33 cellular contexts compared by ENCODE assay signal in genomic region chr9:98657897-98658296, GRCh38. TPM values are rescaled to one million over a fixed set of nuclear protein-coding genes. Genes with fewer than 3 reads are reported as not detected.
DNase-seq lines count a peak whose midpoint lies in the region; ATAC-seq and TF ChIP-seq lines count a peak whose summit lies in the region.
"Had no signal": no experiment of that assay in that cellular context is flagged by ENCODE, and none has a peak within 500 bp of the region (broad histone marks: within the 10 kb centered on the region; RNA-seq: fewer than 3 reads in every experiment).

No MANE protein-coding gene starts in this region.

- no peak overlapping the region for H3K4me3 ChIP-seq in ACC112 (ENCODE audit: low read depth, low read length)
- H3K4me3 ChIP-seq in MG63, result no peak overlapping the region
- no peak overlapping the region for H3K4me3 ChIP-seq in fibroblast of mammary gland (ENCODE audit: control insufficient read depth, low read depth, low read length)
- H3K4me3 ChIP-seq: BLaER1 treated with 17β-estradiol and CSF1 and Interleukin-3, amounts not matched to agents 10 nM and 100 nM; heart right ventricle; right lobe of liver; spleen; thoracic aorta; uterus had no signal

- no peak for TF ChIP-seq CTCF in fibroblast of mammary gland (conservative IDR thresholded peaks at IDR 0.05; ENCODE audit: control insufficient read depth, insufficient read depth, low read depth, low read length)

- no peaks in the 10 kb centered on the region for H3K36me3 ChIP-seq in ACC112 (ENCODE audit: insufficient read depth, low read length)
- no peaks in the 10 kb centered on the region for H3K36me3 ChIP-seq in MG63
- H3K36me3 ChIP-seq: BLaER1 treated with 17β-estradiol and CSF1 and Interleukin-3, amounts not matched to agents 10 nM and 100 nM; brain microvascular endothelial cell; heart right ventricle; right lobe of liver; spleen; thoracic aorta; uterus had no signal

- no peaks in the 10 kb centered on the region for H3K9me3 ChIP-seq in MG63
- H3K9me3 ChIP-seq: BLaER1 treated with 17β-estradiol and CSF1 and Interleukin-3, amounts not matched to agents 10 nM and 100 nM; heart right ventricle; right lobe of liver; spleen; thoracic aorta; uterus had no signal

- peaks cover 10% of the 10 kb centered on the region for H3K4me1 ChIP-seq in ACC112 (ENCODE audit: control insufficient read depth, insufficient read depth, low read length, unreplicated experiment)
- H3K4me1 ChIP-seq: heart right ventricle, right lobe of liver, spleen, uterus had no signal

- DNase-seq in EL (peak; percentile 66), MG63 (peak; percentile 58), fibroblast of mammary gland (ENCODE audit: low read depth) (peak; percentile 61), NCI-H446 treated with DMSO at 0.1 percent for 48 hours (lab: John Stamatoyannopoulos, UW) (no peak)
- no peak for DNase-seq in stimulated activated CD4-positive, alpha-beta T cell treated with anti-CD3 and anti-CD28 coated beads, Interleukin-4, amount 100 ng/mL, for 24 hours
- DNase-seq: activated CD4-positive, alpha-beta T cell treated with anti-CD3 and anti-CD28 coated beads, Interleukin-2, amount 50 U/mL, for 48 hours; activated naive CD4-positive, alpha-beta T cell treated with Interleukin-2 at 50 U/mL for 16 hours; activated T-cell treated with anti-CD3 and anti-CD28 coated beads, Interleukin-2, amount 50 U/mL, for 72 hours; amniotic stem cell; brain microvascular endothelial cell; DMS153; GDM1; heart right ventricle; Kasumi-1; kidney; NCI-H146; NCI-H2107; NCI-H748 treated with DMSO at 0.1 percent for 48 hours; right lobe of liver; spleen; stimulated activated CD4-positive, alpha-beta T cell treated with anti-CD3 and anti-CD28 coated beads, Interleukin-2, amount 100 ng/mL, for 24 hours; stimulated activated CD8-positive, alpha-beta memory T cell treated with anti-CD3 and anti-CD28 coated beads, Interleukin-4, amount 100 ng/mL, for 48 hours; T-helper 17 cell; uterus had no signal

- H3K79me2 ChIP-seq in ACC112 (ENCODE audit: control insufficient read depth, insufficient read depth, low read length, unreplicated experiment), result no peaks in the 10 kb centered on the region

- ATAC-seq in HG03432 (IDR thresholded peaks at IDR 0.05; ENCODE audit: unreplicated experiment) (no peak), HG03025 (IDR thresholded peaks at IDR 0.05; ENCODE audit: low FRiP score, unreplicated experiment) (no peak)
- ATAC-seq: activated T-cell treated with anti-CD3 and anti-CD28 coated beads, Interleukin-2, amount 50 U/mL, for 72 hours; heart right ventricle; HepG2; right lobe of liver; Right ventricle myocardium inferior; SK-N-SH treated with all-trans-retinoic acid at 6 μM for 48 hours; T-helper 17 cell had no signal

- H2AFZ ChIP-seq in ACC112 (ENCODE audit: low read length, unreplicated experiment), result peak overlapping the region; percentile 27

- H3K27ac ChIP-seq in ACC112 (ENCODE audit: low read depth, low read length), result no peak overlapping the region
- H3K27ac ChIP-seq: BLaER1 treated with 17β-estradiol and CSF1 and Interleukin-3, amounts not matched to agents 10 nM and 100 nM; brain microvascular endothelial cell; heart right ventricle; right lobe of liver; spleen; thoracic aorta; uterus had no signal

- H3K27me3 ChIP-seq in ACC112 (ENCODE audit: insufficient read depth, low read length) (no peaks in the 10 kb centered on the region), MG63 (no peaks in the 10 kb centered on the region)
- H3K27me3 ChIP-seq: BLaER1 treated with 17β-estradiol and CSF1 and Interleukin-3, amounts not matched to agents 10 nM and 100 nM; brain microvascular endothelial cell; right lobe of liver; uterus had no signal

RNA-seq across cellular contexts. Expression of gene GABBR2, which starts 50.8 kb away (rescaled TPM):
- 3.8 and 5.8 TPM in 2 replicates for total RNA-seq in MG63 (2014; rRNA removed; shearing (Covaris generic); ENCODE audit: low replicate concordance)
- total RNA-seq: activated T-cell treated with anti-CD3 and anti-CD28 coated beads, Interleukin-2, amount 50 U/mL, for 72 hours; posterior vena cava; right lobe of liver; T-helper 17 cell; thoracic aorta had no signal

Comparison
In these comparisons a context has a peak if more than half of its experiments do, and no peak if none do; other contexts are left out.
1. DNase-seq: peak in EL (single experiment), MG63 (single experiment) and fibroblast of mammary gland (single experiment); none in NCI-H446 treated with DMSO at 0.1 percent for 48 hours (single experiment) and stimulated activated CD4-positive, alpha-beta T cell treated with anti-CD3 and anti-CD28 coated beads, Interleukin-4, amount 100 ng/mL, for 24 hours (single experiment).